In genomic region chr6:34583861-34584604, GRCh38 we compare ENCODE assay signal across 1 cellular context.
TF ChIP-seq lines count a peak whose summit lies in the region.

No MANE protein-coding gene starts in this region.

TF ChIP-seq in H1, 55 proteins besides CTCF, POLR2A, EP300 and RAD21:
- TF ChIP-seq PHF8 (conservative IDR thresholded peaks at IDR 0.05; ENCODE audit: low read depth, low read length) (no peak), CREB1 (IDR thresholded peaks at IDR 0.05) (no peak), RNF2 (IDR thresholded peaks at IDR 0.05; ENCODE audit: borderline replicate concordance, low read depth, low read length, missing control alignments, poor library complexity, severe bottlenecking) (no peak), ZNF274 (IDR thresholded peaks at IDR 0.05; ENCODE audit: borderline replicate concordance, extremely low read depth, low read length) (no peak), TCF12 (IDR thresholded peaks at IDR 0.05; ENCODE audit: low read depth, low read length) (no peak), BCL11A (IDR thresholded peaks at IDR 0.05; ENCODE audit: low read depth in 2 of 2, low read length in 2 of 2) (no peak), TEAD4 (IDR thresholded peaks at IDR 0.05; ENCODE audit: low read depth, low read length) (no peak), MAX (IDR thresholded peaks at IDR 0.05) (no peak), CBX5 (IDR thresholded peaks at IDR 0.05; ENCODE audit: low read depth, low read length) (no peak), FOSL1 (IDR thresholded peaks at IDR 0.05; ENCODE audit: insufficient read depth, low read depth, low read length) (no peak), SP2 (IDR thresholded peaks at IDR 0.05; ENCODE audit: low read length) (no peak), CHD1 (IDR thresholded peaks at IDR 0.05; ENCODE audit: low read depth, low read length) (no peak), RXRA (IDR thresholded peaks at IDR 0.05; ENCODE audit: insufficient read depth, low read depth, low read length) (no peak), SUZ12 (IDR thresholded peaks at IDR 0.05; ENCODE audit: low read length) (no peak), HDAC2 (IDR thresholded peaks at IDR 0.05; ENCODE audit: borderline replicate concordance in 1 of 2, low read depth in 2 of 2, low read length in 2 of 2) (no peak), POLR2AphosphoS5 (IDR thresholded peaks at IDR 0.05; ENCODE audit: low read depth, low read length) (no peak), BRCA1 (IDR thresholded peaks at IDR 0.05; ENCODE audit: low read depth, low read length) (no peak), CHD2 (IDR thresholded peaks at IDR 0.05; ENCODE audit: low read length) (no peak), MAFK (IDR thresholded peaks at IDR 0.05; ENCODE audit: low read depth, low read length) (no peak)
